Comparison of ENCODE assay signal across 13 cellular contexts in genomic region chr5:173670791-173671120, GRCh38. TPM values are rescaled to one million over a fixed set of nuclear protein-coding genes. Genes with fewer than 3 reads are reported as not detected.
DNase-seq lines count a peak whose midpoint lies in the region; ATAC-seq and TF ChIP-seq lines count a peak whose summit lies in the region.
"Had no signal": no experiment of that assay in that cellular context is flagged by ENCODE, and none has a peak within 500 bp of the region (broad histone marks: within the 10 kb centered on the region; RNA-seq: fewer than 3 reads in every experiment).

No MANE protein-coding gene starts in this region.

- H3K27ac Mint-ChIP-seq in WTC11 = peak overlapping the region; percentile 48

- no peaks in the 10 kb centered on the region for H3K36me3 ChIP-seq in ACC112 (ENCODE audit: insufficient read depth, low read length)
- H3K36me3 ChIP-seq: colonic mucosa, transverse colon had no signal

- H3K4me3 Mint-ChIP-seq in WTC11 = peak overlapping the region; percentile 13; the same call in 1 of the 2 replicates

- H3K4me1 Mint-ChIP-seq in WTC11 = peaks cover 65% of the 10 kb centered on the region

- TF ChIP-seq CTCF in WTC11 (IDR thresholded peaks at IDR 0.05) = no peak

- no peak overlapping the region for H2AFZ ChIP-seq in ACC112 (ENCODE audit: low read length, unreplicated experiment)

- H3K4me1 ChIP-seq in ACC112 (ENCODE audit: control insufficient read depth, insufficient read depth, low read length, unreplicated experiment) = peaks cover 19% of the 10 kb centered on the region
- H3K4me1 ChIP-seq: colonic mucosa, transverse colon had no signal

- peaks cover 61% of the 10 kb centered on the region for H3K36me3 Mint-ChIP-seq in WTC11

- ATAC-seq in WTC11 = no peak
- ATAC-seq in left ventricle myocardium superior = peak; percentile 36
- no peak for ATAC-seq in HG03520 (IDR thresholded peaks at IDR 0.05; ENCODE audit: unreplicated experiment)

- H3K27ac ChIP-seq in ACC112 (ENCODE audit: low read depth, low read length) = peak overlapping the region; percentile 45; the same call in 1 of the 2 replicates
- H3K27ac ChIP-seq: colonic mucosa, transverse colon had no signal

- peaks cover 21% of the 10 kb centered on the region for H3K27me3 Mint-ChIP-seq in WTC11 (ENCODE audit: low read depth)

- DNase-seq in WTC11 (ENCODE audit: low spot score) (no peak), left ventricle myocardium superior (peak; percentile 49), posterior cingulate gyrus (peak in 8 of 10 donors; percentile 54 to 93 (median 68)), NCI-H748 treated with DMSO at 0.1 percent for 48 hours (lab: John Stamatoyannopoulos, UW) (no peak), NCI-H187 (lab: John Stamatoyannopoulos, UW) (no peak), UCSD-AML1 (lab: John Stamatoyannopoulos, UW; ENCODE audit: unreplicated experiment) (no peak)
- DNase-seq: activated naive CD4-positive, alpha-beta T cell treated with Interleukin-2 at 50 U/mL for 16 hours; colonic mucosa; DMS 273 treated with DMSO at 0.1 percent for 48 hours; NCI-H1930 had no signal

- H3K9me3 Mint-ChIP-seq in WTC11 = peaks cover 50% of the 10 kb centered on the region

- peak overlapping the region; percentile 54; the same call in 1 of the 2 replicates for H3K4me3 ChIP-seq in ACC112 (ENCODE audit: low read depth, low read length)
- H3K4me3 ChIP-seq: colonic mucosa, transverse colon had no signal

- CTCF ChIA-PET in WTC11 (lab: Charles Lee) = interaction anchor here (1.2 to 3.3 kb wide), 7 partner anchors 22 to 646 kb away, joined by 3 to 16 read pairs (median 5); no protein-coding TSS in a partner anchor

- no peaks in the 10 kb centered on the region for H3K27me3 ChIP-seq in ACC112 (ENCODE audit: insufficient read depth, low read length)
- H3K27me3 ChIP-seq: colonic mucosa, transverse colon had no signal

- no peaks in the 10 kb centered on the region for H3K79me2 ChIP-seq in ACC112 (ENCODE audit: control insufficient read depth, insufficient read depth, low read length, unreplicated experiment)

- intact Hi-C loops in left ventricle myocardium superior (cut with micrococcal nuclease) = no loop called here
- intact Hi-C loops in posterior cingulate gyrus (cut with DNase I) = loop anchor here (2.0 to 5.0 kb wide), 3 partner anchors 44 to 217 kb away; partner anchors contain the start of gene CPEB4

- POLR2A ChIA-PET in WTC11 (lab: Charles Lee) = no interaction called here

TF ChIP-seq in WTC11, 78 proteins besides CTCF, POLR2A, EP300 and RAD21:
- TF ChIP-seq, protein P1, sequence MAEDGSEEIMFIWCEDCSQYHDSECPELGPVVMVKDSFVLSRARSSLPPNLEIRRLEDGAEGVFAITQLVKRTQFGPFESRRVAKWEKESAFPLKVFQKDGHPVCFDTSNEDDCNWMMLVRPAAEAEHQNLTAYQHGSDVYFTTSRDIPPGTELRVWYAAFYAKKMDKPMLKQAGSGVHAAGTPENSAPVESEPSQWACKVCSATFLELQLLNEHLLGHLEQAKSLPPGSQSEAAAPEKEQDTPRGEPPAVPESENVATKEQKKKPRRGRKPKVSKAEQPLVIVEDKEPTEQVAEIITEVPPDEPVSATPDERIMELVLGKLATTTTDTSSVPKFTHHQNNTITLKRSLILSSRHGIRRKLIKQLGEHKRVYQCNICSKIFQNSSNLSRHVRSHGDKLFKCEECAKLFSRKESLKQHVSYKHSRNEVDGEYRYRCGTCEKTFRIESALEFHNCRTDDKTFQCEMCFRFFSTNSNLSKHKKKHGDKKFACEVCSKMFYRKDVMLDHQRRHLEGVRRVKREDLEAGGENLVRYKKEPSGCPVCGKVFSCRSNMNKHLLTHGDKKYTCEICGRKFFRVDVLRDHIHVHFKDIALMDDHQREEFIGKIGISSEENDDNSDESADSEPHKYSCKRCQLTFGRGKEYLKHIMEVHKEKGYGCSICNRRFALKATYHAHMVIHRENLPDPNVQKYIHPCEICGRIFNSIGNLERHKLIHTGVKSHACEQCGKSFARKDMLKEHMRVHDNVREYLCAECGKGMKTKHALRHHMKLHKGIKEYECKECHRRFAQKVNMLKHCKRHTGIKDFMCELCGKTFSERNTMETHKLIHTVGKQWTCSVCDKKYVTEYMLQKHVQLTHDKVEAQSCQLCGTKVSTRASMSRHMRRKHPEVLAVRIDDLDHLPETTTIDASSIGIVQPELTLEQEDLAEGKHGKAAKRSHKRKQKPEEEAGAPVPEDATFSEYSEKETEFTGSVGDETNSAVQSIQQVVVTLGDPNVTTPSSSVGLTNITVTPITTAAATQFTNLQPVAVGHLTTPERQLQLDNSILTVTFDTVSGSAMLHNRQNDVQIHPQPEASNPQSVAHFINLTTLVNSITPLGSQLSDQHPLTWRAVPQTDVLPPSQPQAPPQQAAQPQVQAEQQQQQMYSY (CRISPR knock-in tag; IDR thresholded peaks at IDR 0.05) = no peak
- TF ChIP-seq AFF4 (CRISPR knock-in tag; IDR thresholded peaks at IDR 0.05; ENCODE audit: borderline replicate concordance) (no peak), FOXJ3 (CRISPR knock-in tag; IDR thresholded peaks at IDR 0.05; ENCODE audit: borderline replicate concordance) (no peak), ZNF219 (CRISPR knock-in tag; IDR thresholded peaks at IDR 0.05; ENCODE audit: borderline replicate concordance) (no peak), ZNF317 (CRISPR knock-in tag; IDR thresholded peaks at IDR 0.05; ENCODE audit: borderline replicate concordance, low read depth) (no peak), NR1H2 (CRISPR knock-in tag; IDR thresholded peaks at IDR 0.05) (no peak), MYBL2 (CRISPR knock-in tag; IDR thresholded peaks at IDR 0.05) (no peak)
- TF ChIP-seq, protein P2, sequence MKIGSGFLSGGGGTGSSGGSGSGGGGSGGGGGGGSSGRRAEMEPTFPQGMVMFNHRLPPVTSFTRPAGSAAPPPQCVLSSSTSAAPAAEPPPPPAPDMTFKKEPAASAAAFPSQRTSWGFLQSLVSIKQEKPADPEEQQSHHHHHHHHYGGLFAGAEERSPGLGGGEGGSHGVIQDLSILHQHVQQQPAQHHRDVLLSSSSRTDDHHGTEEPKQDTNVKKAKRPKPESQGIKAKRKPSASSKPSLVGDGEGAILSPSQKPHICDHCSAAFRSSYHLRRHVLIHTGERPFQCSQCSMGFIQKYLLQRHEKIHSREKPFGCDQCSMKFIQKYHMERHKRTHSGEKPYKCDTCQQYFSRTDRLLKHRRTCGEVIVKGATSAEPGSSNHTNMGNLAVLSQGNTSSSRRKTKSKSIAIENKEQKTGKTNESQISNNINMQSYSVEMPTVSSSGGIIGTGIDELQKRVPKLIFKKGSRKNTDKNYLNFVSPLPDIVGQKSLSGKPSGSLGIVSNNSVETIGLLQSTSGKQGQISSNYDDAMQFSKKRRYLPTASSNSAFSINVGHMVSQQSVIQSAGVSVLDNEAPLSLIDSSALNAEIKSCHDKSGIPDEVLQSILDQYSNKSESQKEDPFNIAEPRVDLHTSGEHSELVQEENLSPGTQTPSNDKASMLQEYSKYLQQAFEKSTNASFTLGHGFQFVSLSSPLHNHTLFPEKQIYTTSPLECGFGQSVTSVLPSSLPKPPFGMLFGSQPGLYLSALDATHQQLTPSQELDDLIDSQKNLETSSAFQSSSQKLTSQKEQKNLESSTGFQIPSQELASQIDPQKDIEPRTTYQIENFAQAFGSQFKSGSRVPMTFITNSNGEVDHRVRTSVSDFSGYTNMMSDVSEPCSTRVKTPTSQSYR (CRISPR knock-in tag; IDR thresholded peaks at IDR 0.05) = no peak

RNA-seq across cellular contexts. Expression of gene BOD1, which starts 54.3 kb away (rescaled TPM):
- total RNA-seq in WTC11 (2021) (117 to 123 TPM (median 120 TPM) in 3 replicates), left ventricle myocardium superior (49.8 TPM)

Comparison
In these comparisons a context has a peak if more than half of its experiments do, and no peak if none do; other contexts are left out.
1. DNase-seq: peak in left ventricle myocardium superior (single experiment) and posterior cingulate gyrus (8 of 10); none in WTC11 (single experiment), NCI-H748 treated with DMSO at 0.1 percent for 48 hours (single experiment), NCI-H187 (0 of 2) and UCSD-AML1 (single experiment).